Comparison of ENCODE assay signal across 9 cellular contexts in genomic region chr2:16625759-16626158, GRCh38. TPM values are rescaled to one million over a fixed set of nuclear protein-coding genes. Genes with fewer than 3 reads are reported as not detected.
DNase-seq lines count a peak whose midpoint lies in the region; ATAC-seq and TF ChIP-seq lines count a peak whose summit lies in the region.
"Had no signal": no experiment of that assay in that cellular context is flagged by ENCODE, and none has a peak within 500 bp of the region (broad histone marks: within the 10 kb centered on the region; RNA-seq: fewer than 3 reads in every experiment).

No MANE protein-coding gene starts in this region.

- WGBS in ovary, 3 donors: 90 to 98% (median 95%) methylated on average over 2 of the region's 2 CpGs

- no peaks in the 10 kb centered on the region for H3K27me3 ChIP-seq in ovary
- no peaks in the 10 kb centered on the region for H3K27me3 ChIP-seq in HAP-1 (ENCODE audit: low read depth)

- H3K4me1 ChIP-seq in OCI-LY7 (ENCODE audit: insufficient read depth, low read length, poor library complexity, severe bottlenecking) (peaks cover 98% of the 10 kb centered on the region), ovary (ENCODE audit: insufficient read depth) (peaks cover 19% of the 10 kb centered on the region), HAP-1 (no peaks in the 10 kb centered on the region)

- ATAC-seq in GM18858 (IDR thresholded peaks at IDR 0.05; ENCODE audit: unreplicated experiment) (peak; percentile 71), HG02759 (IDR thresholded peaks at IDR 0.05; ENCODE audit: unreplicated experiment) (peak; percentile 77)

- H4K20me1 ChIP-seq in OCI-LY7 (ENCODE audit: insufficient read depth, low read length): no peaks in the 10 kb centered on the region

- H3K27ac ChIP-seq in OCI-LY7 (ENCODE audit: low read depth, low read length, poor library complexity, severe bottlenecking): peak overlapping the region; percentile 97
- peak overlapping the region; percentile 44 to 75 for H3K27ac ChIP-seq in ovary

- BruUV-seq in OCI-LY7 (replicated peaks; lab: Mats Ljungman, UMichigan): TSS peak; percentile 75

- H2AFZ ChIP-seq in OCI-LY7 (ENCODE audit: low read length): peak overlapping the region; percentile 28; the same call in 1 of the 2 replicates

- TF ChIP-seq EP300 in ovary (IDR thresholded peaks at IDR 0.05): no peak

- no peaks in the 10 kb centered on the region for H3K9me2 ChIP-seq in OCI-LY7 (ENCODE audit: insufficient read depth, low read length)

- intact Hi-C loops in OCI-LY7 (cut with micrococcal nuclease; ENCODE audit: unreplicated experiment) (loop anchor here (1.0 to 10.0 kb wide), 5 partner anchors 32 to 1127 kb away; partner anchors contain the start of genes GEN1, RAD51AP2 and SMC6), ovary (cut with DNase I) (no loop called here)

- H3K9me3 ChIP-seq in OCI-LY7 (ENCODE audit: low read length): no peaks in the 10 kb centered on the region
- H3K9me3 ChIP-seq in ovary: no peaks in the 10 kb centered on the region
- no peaks in the 10 kb centered on the region for H3K9me3 ChIP-seq in HAP-1

- in situ Hi-C loops in HAP-1 (cut with MboI; ENCODE audit: low sequenced_read_pairs): no loop called here

- peak; percentile 83 for DNase-seq in OCI-LY7 (ENCODE audit: low spot score)
- no peak for DNase-seq in ovary
- no peak for DNase-seq in SHP77 treated with DMSO at 0.1 percent for 48 hours (lab: John Stamatoyannopoulos, UW)
- no peak for DNase-seq in NCI-H446 (lab: John Stamatoyannopoulos, UW)
- no peak for DNase-seq in HAP-1 (ENCODE audit: low spot score in 2 of 2)
- DNase-seq in stimulated activated CD4-positive, alpha-beta T cell treated with anti-CD3 and anti-CD28 coated beads, Interleukin-2, amount 100 ng/mL, for 24 hours: no peak

- no peak for TF ChIP-seq POLR2A in ovary (IDR thresholded peaks at IDR 0.05)

- TF ChIP-seq CTCF in OCI-LY7 (conservative IDR thresholded peaks at IDR 0.05; ENCODE audit: low read length) (no peak), ovary (IDR thresholded peaks at IDR 0.05) (no peak)

- POLR2A ChIA-PET in OCI-LY7 (lab: Charles Lee): interaction anchor here (1.0 to 15.0 kb wide), 5 partner anchors 11 to 132 kb away, joined by 3 to 414 read pairs (median 5); partner anchors contain the start of gene CYRIA

- peaks cover 13% of the 10 kb centered on the region; the same call in 1 of the 2 replicates for H3K79me2 ChIP-seq in OCI-LY7 (ENCODE audit: insufficient read depth, low read depth, low read length)

- peak overlapping the region; percentile 95 for H3K4me2 ChIP-seq in OCI-LY7 (ENCODE audit: low read length)

- H3K36me3 ChIP-seq in OCI-LY7 (ENCODE audit: insufficient read depth, low read length) (peaks cover 15% of the 10 kb centered on the region), ovary (no peaks in the 10 kb centered on the region), HAP-1 (replicated peaks) (no peaks in the 10 kb centered on the region)

- H3K4me3 ChIP-seq in OCI-LY7 (ENCODE audit: low read depth, low read length, poor library complexity, severe bottlenecking) (peak overlapping the region; percentile 66), ovary (no peak overlapping the region), HAP-1 (no peak overlapping the region)

- CTCF ChIA-PET in OCI-LY7 (lab: Charles Lee; ENCODE audit: unreplicated experiment): interaction anchor here (13.4 kb wide), 1 partner anchor 31 kb away, joined by 149 read pairs; no protein-coding TSS in a partner anchor

RNA-seq across cellular contexts. Expression of gene CYRIA, which starts 39.9 kb away (rescaled TPM):
- 2.6 and 5.0 TPM in 2 replicates for total RNA-seq in OCI-LY7 (2014; rRNA removed; shearing (Covaris generic))
- 11.7 and 13.4 TPM in 2 replicates for total RNA-seq in OCI-LY7 (2022)
- 10 to 100 TPM in 6 of 7 donors, 1 to 10 TPM in 1; 9.7 to 21.3 (median 13.2) TPM for total RNA-seq in ovary
- polyA plus RNA-seq in ovary: 10 to 100 TPM in 1 of 2 donors, 1 to 10 TPM in 1; 4.0 to 17.0 TPM
- total RNA-seq: NCI-H460 had no signal
